12 cellular contexts compared by ENCODE assay signal in genomic region chr2:239309398-239310245, GRCh38.
DNase-seq lines count a peak whose midpoint lies in the region; ATAC-seq, FAIRE-seq and TF ChIP-seq lines count a peak whose summit lies in the region.
"Had no signal": no experiment of that assay in that cellular context is flagged by ENCODE, and none has a peak within 500 bp of the region (broad histone marks: within the 10 kb centered on the region; RNA-seq: fewer than 3 reads in every experiment).

No MANE protein-coding gene starts in this region.

- H4K20me1 ChIP-seq in DND-41 (ENCODE audit: insufficient read depth, low read length) = peaks cover 92% of the 10 kb centered on the region

- in situ Hi-C loops in brain microvascular endothelial cell (cut with HindIII; ENCODE audit: low pct_ligation_motif_present, low sequenced_read_pairs) = no loop called here

- H3K36me3 ChIP-seq in DND-41 (ENCODE audit: insufficient read depth, low read length) = peaks cover 98% of the 10 kb centered on the region
- H3K36me3 ChIP-seq in ascending aorta = no peaks in the 10 kb centered on the region
- no peaks in the 10 kb centered on the region for H3K36me3 ChIP-seq in kidney (ENCODE audit: control insufficient read depth in 1 of 2, insufficient read depth in 2 of 2, low read length in 2 of 2)
- no peaks in the 10 kb centered on the region for H3K36me3 ChIP-seq in brain microvascular endothelial cell (replicated peaks)

- H3K9me3 ChIP-seq in DND-41 (ENCODE audit: insufficient read depth, low read length, severe bottlenecking) (no peaks in the 10 kb centered on the region), ascending aorta (no peaks in the 10 kb centered on the region), kidney (ENCODE audit: control insufficient read depth in 1 of 2, low read length in 2 of 2) (no peaks in the 10 kb centered on the region)

- H3K4me1 ChIP-seq in DND-41 (ENCODE audit: insufficient read depth, low read length) = peaks cover 37% of the 10 kb centered on the region
- H3K4me1 ChIP-seq in ascending aorta = peaks cover 0 to 32% of the 10 kb centered on the region in 2 donors
- peaks cover 5 to 17% of the 10 kb centered on the region in 2 donors for H3K4me1 ChIP-seq in kidney (ENCODE audit: control insufficient read depth in 1 of 2, insufficient read depth in 1 of 2, low read depth in 1 of 2, low read length in 2 of 2)

- ATAC-seq in DND-41 (ENCODE audit: insufficient read depth, low read depth) (no peak), GM21619 (IDR thresholded peaks at IDR 0.05; ENCODE audit: unreplicated experiment) (no peak)
- ATAC-seq: HCT116 had no signal

- H3K4me3 ChIP-seq in DND-41 (ENCODE audit: low read depth in 1 of 2, low read length in 2 of 2) (no peak overlapping the region), ascending aorta (peak overlapping the region in 1 of 2 donors; percentile 40), kidney (ENCODE audit: low read length in 2 of 2) (peak overlapping the region; percentile 39 to 45), skin epidermis (peak overlapping the region in 2 of 7 experiments; percentile 33 to 41), brain microvascular endothelial cell (ENCODE audit: low read depth, low read length) (no peak overlapping the region)

- peak overlapping the region; percentile 68 for H3K27ac ChIP-seq in DND-41 (ENCODE audit: low read length)
- H3K27ac ChIP-seq in ascending aorta = peak overlapping the region; percentile 51 to 59
- no peak overlapping the region for H3K27ac ChIP-seq in kidney (ENCODE audit: low read depth in 2 of 2, low read length in 2 of 2)
- H3K27ac ChIP-seq in skin epidermis = peak overlapping the region in 15 of 21 experiments; percentile 17 to 85 (median 64)
- no peak overlapping the region for H3K27ac ChIP-seq in brain microvascular endothelial cell

- no peak for TF ChIP-seq CTCF in DND-41 (IDR thresholded peaks at IDR 0.05; ENCODE audit: borderline replicate concordance, extremely low read depth, low read length, poor library complexity, severe bottlenecking)
- TF ChIP-seq CTCF in ascending aorta (IDR thresholded peaks at IDR 0.05) = no peak
- no peak for TF ChIP-seq CTCF in kidney (IDR thresholded peaks at IDR 0.05; ENCODE audit: borderline replicate concordance, extremely low read depth, insufficient read depth)
- TF ChIP-seq CTCF in brain microvascular endothelial cell (IDR thresholded peaks at IDR 0.05; ENCODE audit: low read depth, low read length, missing control alignments) = no peak

- FAIRE-seq in kidney (lab: Jason Lieb, UNC) = no peak
- FAIRE-seq: endothelial cell of umbilical vein had no signal

- DNase-seq in DND-41 = no peak
- DNase-seq in ascending aorta (ENCODE audit: low spot score in 2 of 2) = peak in 1 of 2 donors; percentile 61
- peak; percentile 58 for DNase-seq in kidney
- no peak for DNase-seq in NCI-H1930 (lab: John Stamatoyannopoulos, UW)
- DNase-seq in stimulated activated CD4-positive, alpha-beta T cell treated with anti-CD3 and anti-CD28 coated beads, Interleukin-15, amount 100 ng/mL, for 24 hours = no peak
- DNase-seq in brain microvascular endothelial cell = no peak
- DNase-seq: activated T-cell treated with anti-CD3 and anti-CD28 coated beads for 4 hours; stimulated activated CD4-positive, alpha-beta T cell treated with anti-CD3 and anti-CD28 coated beads, Interleukin-4, amount 100 ng/mL, for 4 hours had no signal

- H3K4me2 ChIP-seq in DND-41 (ENCODE audit: insufficient read depth, low read length) = no peak overlapping the region

- H3K79me2 ChIP-seq in DND-41 (ENCODE audit: insufficient read depth, low read length) = peaks cover 100% of the 10 kb centered on the region

- intact Hi-C loops in ascending aorta (cut with DNase I) = no loop called here
- intact Hi-C loops in kidney (cut with DNase I) = no loop called here

- H3K27me3 ChIP-seq in DND-41 (ENCODE audit: insufficient read depth, low read length, poor library complexity) = no peaks in the 10 kb centered on the region
- H3K27me3 ChIP-seq in ascending aorta = no peaks in the 10 kb centered on the region
- H3K27me3 ChIP-seq in brain microvascular endothelial cell (replicated peaks) = no peaks in the 10 kb centered on the region

- H3K9ac ChIP-seq in DND-41 (ENCODE audit: low read depth, low read length) = 0 out of 2 replicates have a peak overlapping the region, but pooled peaks have one; percentile 1
- H3K9ac ChIP-seq in kidney (ENCODE audit: low read length in 2 of 2) = no peak overlapping the region

- H2AFZ ChIP-seq in DND-41 (ENCODE audit: low read depth, low read length) = no peak overlapping the region

Comparison
In these comparisons a context has a peak if more than half of its experiments do, and no peak if none do; other contexts are left out.
1. H3K27ac ChIP-seq: peak in DND-41 (single experiment), ascending aorta (2 of 2) and skin epidermis (15 of 21); none in kidney (0 of 2) and brain microvascular endothelial cell (single experiment).
2. H3K4me3 ChIP-seq: peak in kidney (2 of 2); none in DND-41 (0 of 2) and brain microvascular endothelial cell (single experiment).